ENCODE assay signal across 1 cellular context in the genomic region with DNA sequence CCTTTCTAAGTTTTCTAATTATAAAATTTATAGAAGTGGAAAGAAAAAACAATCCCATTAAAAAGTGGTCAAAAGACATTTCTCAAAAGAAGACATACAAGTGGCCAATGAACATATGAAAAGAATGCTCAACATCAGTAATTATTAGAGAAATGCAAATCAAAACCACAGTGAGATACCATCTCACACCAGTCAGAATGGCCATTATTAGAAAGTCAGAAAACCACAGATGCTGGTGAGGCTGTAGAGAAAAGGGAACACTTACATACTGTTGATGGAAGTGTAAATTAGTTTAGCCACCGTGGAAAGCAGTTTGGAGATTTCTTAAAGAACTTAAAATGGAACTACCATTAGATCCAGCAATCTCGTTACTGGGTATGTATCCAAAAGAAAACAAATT.
A peak's percentile ranks its signal among the peaks of the same experiment; 100 is the strongest.
TF ChIP-seq lines count a peak whose summit lies in the region.

No MANE protein-coding gene starts in this region.

TF ChIP-seq in GM12878, 131 proteins besides CTCF, POLR2A, EP300 and RAD21 (continued from another document):
- peak; percentile 51 for TF ChIP-seq MTA2 (IDR thresholded peaks at IDR 0.05; ENCODE audit: low read depth)
- TF ChIP-seq, protein P1, sequence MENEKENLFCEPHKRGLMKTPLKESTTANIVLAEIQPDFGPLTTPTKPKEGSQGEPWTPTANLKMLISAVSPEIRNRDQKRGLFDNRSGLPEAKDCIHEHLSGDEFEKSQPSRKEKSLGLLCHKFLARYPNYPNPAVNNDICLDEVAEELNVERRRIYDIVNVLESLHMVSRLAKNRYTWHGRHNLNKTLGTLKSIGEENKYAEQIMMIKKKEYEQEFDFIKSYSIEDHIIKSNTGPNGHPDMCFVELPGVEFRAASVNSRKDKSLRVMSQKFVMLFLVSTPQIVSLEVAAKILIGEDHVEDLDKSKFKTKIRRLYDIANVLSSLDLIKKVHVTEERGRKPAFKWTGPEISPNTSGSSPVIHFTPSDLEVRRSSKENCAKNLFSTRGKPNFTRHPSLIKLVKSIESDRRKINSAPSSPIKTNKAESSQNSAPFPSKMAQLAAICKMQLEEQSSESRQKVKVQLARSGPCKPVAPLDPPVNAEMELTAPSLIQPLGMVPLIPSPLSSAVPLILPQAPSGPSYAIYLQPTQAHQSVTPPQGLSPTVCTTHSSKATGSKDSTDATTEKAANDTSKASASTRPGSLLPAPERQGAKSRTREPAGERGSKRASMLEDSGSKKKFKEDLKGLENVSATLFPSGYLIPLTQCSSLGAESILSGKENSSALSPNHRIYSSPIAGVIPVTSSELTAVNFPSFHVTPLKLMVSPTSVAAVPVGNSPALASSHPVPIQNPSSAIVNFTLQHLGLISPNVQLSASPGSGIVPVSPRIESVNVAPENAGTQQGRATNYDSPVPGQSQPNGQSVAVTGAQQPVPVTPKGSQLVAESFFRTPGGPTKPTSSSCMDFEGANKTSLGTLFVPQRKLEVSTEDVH (IDR thresholded peaks at IDR 0.05; ENCODE audit: low read depth, partially characterized antibody) = no peak
- TF ChIP-seq RAD51 (IDR thresholded peaks at IDR 0.05) = no peak
- 0 out of 3 replicates have a peak, but pooled peaks have one; percentile 35 for TF ChIP-seq POU2F2 (IDR thresholded peaks at IDR 0.05; ENCODE audit: borderline replicate concordance, low read depth, low read length)
- TF ChIP-seq HDGF (IDR thresholded peaks at IDR 0.05) = no peak
- TF ChIP-seq CBFB (IDR thresholded peaks at IDR 0.05; ENCODE audit: low read depth) = no peak
- TF ChIP-seq RUNX3 (IDR thresholded peaks at IDR 0.05; ENCODE audit: low read length) = peak; percentile 46; the same call in 1 of the 2 replicates
